ENCODE assay signal across 28 cellular contexts in the genomic region with DNA sequence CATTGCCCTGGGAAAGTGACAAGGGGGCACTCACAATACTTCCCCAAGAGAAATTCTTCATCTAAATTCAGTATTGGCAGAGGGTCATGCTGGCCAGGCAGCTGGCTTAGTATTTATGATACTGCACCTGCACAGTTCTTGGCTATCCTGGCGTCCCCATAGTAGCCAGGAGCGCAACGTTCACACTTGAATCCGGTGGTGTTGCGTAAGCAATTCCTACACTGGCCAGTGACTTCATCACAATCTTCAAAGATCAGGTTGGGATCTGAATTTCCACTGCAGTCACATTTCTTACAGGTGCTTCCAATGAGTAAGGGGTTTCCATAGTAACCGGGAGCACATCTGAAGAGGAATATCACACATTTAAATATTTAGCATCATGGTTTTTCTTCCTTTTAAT.
"Had no signal": no experiment of that assay in that cellular context is flagged by ENCODE, and none has a peak within 500 bp of the region (broad histone marks: within the 10 kb centered on the region; RNA-seq: fewer than 3 reads in every experiment).

No MANE protein-coding gene starts in this region.

- H3K4me1 Mint-ChIP-seq: activated CD4-positive, alpha-beta T cell treated with anti-CD3 and anti-CD28 coated beads for 36 hours; activated CD4-positive, alpha-beta T cell treated with anti-CD3 and anti-CD28 coated beads, Interleukin-2, amount 10 ng/mL, durations not matched to agents 24 days and 14 days; activated naive CD4-positive, alpha-beta T cell treated with anti-CD3 and anti-CD28 coated beads, Interleukin-2, amount 10 ng/mL, durations not matched to agents 7 days and 5 days had no signal

- H3K27ac Mint-ChIP-seq: activated CD4-positive, alpha-beta memory T cell treated with anti-CD3 and anti-CD28 coated beads for 36 hours; activated CD4-positive, alpha-beta T cell treated with anti-CD3 and anti-CD28 coated beads for 36 hours; activated CD4-positive, alpha-beta T cell treated with anti-CD3 and anti-CD28 coated beads, Interleukin-2, amount 10 ng/mL, durations not matched to agents 24 days and 14 days; activated CD8-positive, alpha-beta memory T cell treated with anti-CD3 and anti-CD28 coated beads, Interleukin-2, amount 10 ng/mL, durations not matched to agents 7 days and 5 days; activated CD8-positive, alpha-beta T cell treated with anti-CD3 and anti-CD28 coated beads, Interleukin-2, amount 10 ng/mL, durations not matched to agents 7 days and 5 days; activated naive CD4-positive, alpha-beta T cell treated with anti-CD3 and anti-CD28 coated beads, Interleukin-2, amount 10 ng/mL, durations not matched to agents 7 days and 5 days; activated naive CD4-positive, alpha-beta T cell treated with anti-CD3 and anti-CD28 coated beads, Interleukin-2, amount 50 U/mL, for 72 hours; activated naive CD8-positive, alpha-beta T cell treated with anti-CD3 and anti-CD28 coated beads, Interleukin-2, amount 10 ng/mL, durations not matched to agents 7 days and 5 days; activated T-cell treated with anti-CD3 and anti-CD28 coated beads, Interleukin-2, amount 50 U/mL, for 72 hours; effector memory CD8-positive, alpha-beta T cell had no signal

- H3K9me3 Mint-ChIP-seq: activated CD4-positive, alpha-beta memory T cell treated with anti-CD3 and anti-CD28 coated beads for 36 hours; activated CD4-positive, alpha-beta T cell treated with anti-CD3 and anti-CD28 coated beads, Interleukin-2, amount 10 ng/mL, durations not matched to agents 24 days and 14 days; activated naive CD4-positive, alpha-beta T cell treated with anti-CD3 and anti-CD28 coated beads, Interleukin-2, amount 10 ng/mL, durations not matched to agents 7 days and 5 days; activated naive CD4-positive, alpha-beta T cell treated with anti-CD3 and anti-CD28 coated beads, Interleukin-2, amount 50 U/mL, for 72 hours; activated naive CD8-positive, alpha-beta T cell treated with anti-CD3 and anti-CD28 coated beads, Interleukin-2, amount 10 ng/mL, durations not matched to agents 7 days and 5 days; activated T-cell treated with anti-CD3 and anti-CD28 coated beads, Interleukin-2, amount 50 U/mL, for 72 hours; brain; central memory CD8-positive, alpha-beta T cell; effector memory CD8-positive, alpha-beta T cell had no signal

- DNase-seq: activated CD4-positive, alpha-beta memory T cell treated with anti-CD3 and anti-CD28 coated beads for 36 hours; activated CD4-positive, alpha-beta T cell treated with anti-CD3 and anti-CD28 coated beads for 36 hours; activated CD4-positive, alpha-beta T cell treated with anti-CD3 and anti-CD28 coated beads, Interleukin-2, amount 10 ng/mL, durations not matched to agents 24 days and 14 days; activated CD4-positive, CD25-positive, alpha-beta regulatory T cell; activated CD4-positive, CD25-positive, alpha-beta regulatory T cell treated with anti-CD3 and anti-CD28 coated beads, Interleukin-2, amount 50 U/mL, for 72 hours; activated CD8-positive, alpha-beta memory T cell treated with anti-CD3 and anti-CD28 coated beads, Interleukin-2, amount 10 ng/mL, durations not matched to agents 7 days and 5 days; activated CD8-positive, alpha-beta memory T cell treated with anti-CD3 and anti-CD28 coated beads, Interleukin-2, amount 50 U/mL, for 4 hours; activated CD8-positive, alpha-beta T cell treated with anti-CD3 and anti-CD28 coated beads, Interleukin-2, amount 10 ng/mL, durations not matched to agents 7 days and 5 days; activated gamma-delta T cell; activated naive CD4-positive, alpha-beta T cell; activated naive CD4-positive, alpha-beta T cell treated with anti-CD3 and anti-CD28 coated beads, Interleukin-2, amount 10 ng/mL, durations not matched to agents 7 days and 5 days; activated naive CD8-positive, alpha-beta T cell treated with anti-CD3 and anti-CD28 coated beads, Interleukin-2, amount 10 ng/mL, durations not matched to agents 7 days and 5 days; activated T-cell treated with anti-CD3 and anti-CD28 coated beads, Interleukin-2, amount 50 U/mL, for 1 hour; activated T-cell treated with anti-CD3 and anti-CD28 coated beads, Interleukin-2, amount 50 U/mL, for 72 hours; cortex of kidney; dermis blood vessel endothelial cell; effector CD4-positive, alpha-beta T cell; effector memory CD8-positive, alpha-beta T cell; erythroblast; esophagus squamous epithelium; foreskin melanocyte; head of caudate nucleus; T-helper 2 cell had no signal

- H3K4me3 ChIP-seq: ascending aorta, esophagus squamous epithelium had no signal

- H3K36me3 ChIP-seq: ascending aorta had no signal

- H3K9me3 ChIP-seq: ascending aorta, esophagus squamous epithelium had no signal

- H3K27me3 ChIP-seq: ascending aorta, esophagus squamous epithelium had no signal

- FAIRE-seq: bronchial epithelial cell had no signal

- H3K4me3 Mint-ChIP-seq: activated CD4-positive, alpha-beta memory T cell treated with anti-CD3 and anti-CD28 coated beads for 36 hours; activated CD4-positive, alpha-beta T cell treated with anti-CD3 and anti-CD28 coated beads for 36 hours; activated CD4-positive, alpha-beta T cell treated with anti-CD3 and anti-CD28 coated beads, Interleukin-2, amount 10 ng/mL, durations not matched to agents 24 days and 14 days; activated CD8-positive, alpha-beta memory T cell treated with anti-CD3 and anti-CD28 coated beads, Interleukin-2, amount 10 ng/mL, durations not matched to agents 7 days and 5 days; activated CD8-positive, alpha-beta T cell treated with anti-CD3 and anti-CD28 coated beads, Interleukin-2, amount 10 ng/mL, durations not matched to agents 7 days and 5 days; activated naive CD4-positive, alpha-beta T cell treated with anti-CD3 and anti-CD28 coated beads, Interleukin-2, amount 10 ng/mL, durations not matched to agents 7 days and 5 days; activated naive CD8-positive, alpha-beta T cell treated with anti-CD3 and anti-CD28 coated beads, Interleukin-2, amount 10 ng/mL, durations not matched to agents 7 days and 5 days; activated T-cell treated with anti-CD3 and anti-CD28 coated beads, Interleukin-2, amount 50 U/mL, for 72 hours; brain; central memory CD8-positive, alpha-beta T cell; effector memory CD8-positive, alpha-beta T cell had no signal

- H3K27me3 Mint-ChIP-seq: brain had no signal

- H3K27ac ChIP-seq: ascending aorta, esophagus squamous epithelium had no signal

- H3K36me3 Mint-ChIP-seq: activated CD4-positive, alpha-beta memory T cell treated with anti-CD3 and anti-CD28 coated beads for 36 hours; activated CD8-positive, alpha-beta memory T cell treated with anti-CD3 and anti-CD28 coated beads, Interleukin-2, amount 10 ng/mL, durations not matched to agents 7 days and 5 days; activated naive CD4-positive, alpha-beta T cell treated with anti-CD3 and anti-CD28 coated beads, Interleukin-2, amount 10 ng/mL, durations not matched to agents 7 days and 5 days; activated naive CD4-positive, alpha-beta T cell treated with anti-CD3 and anti-CD28 coated beads, Interleukin-2, amount 50 U/mL, for 72 hours; activated naive CD8-positive, alpha-beta T cell treated with anti-CD3 and anti-CD28 coated beads, Interleukin-2, amount 10 ng/mL, durations not matched to agents 7 days and 5 days had no signal
